Comparison of ENCODE assay signal across 16 cellular contexts in genomic region chrX:19599253-19599652, GRCh38.
DNase-seq lines count a peak whose midpoint lies in the region; ATAC-seq and TF ChIP-seq lines count a peak whose summit lies in the region.
"Had no signal": no experiment of that assay in that cellular context is flagged by ENCODE, and none has a peak within 500 bp of the region (broad histone marks: within the 10 kb centered on the region; RNA-seq: fewer than 3 reads in every experiment).

No MANE protein-coding gene starts in this region.

- H3K4me1 Mint-ChIP-seq in activated CD8-positive, alpha-beta memory T cell treated with anti-CD3 and anti-CD28 coated beads, Interleukin-2, amount 10 ng/mL, durations not matched to agents 7 days and 5 days, result peaks cover 43% of the 10 kb centered on the region
- H3K4me1 Mint-ChIP-seq in activated naive CD8-positive, alpha-beta T cell treated with anti-CD3 and anti-CD28 coated beads, Interleukin-2, amount 50 U/mL, for 24 hours, result peaks cover 20% of the 10 kb centered on the region
- H3K4me1 Mint-ChIP-seq in natural killer cell, result peaks cover 27 to 39% of the 10 kb centered on the region in 2 donors

- peak; percentile 30 for ATAC-seq in activated CD8-positive, alpha-beta memory T cell treated with anti-CD3 and anti-CD28 coated beads, Interleukin-2, amount 10 ng/mL, durations not matched to agents 7 days and 5 days
- ATAC-seq in DND-41 (ENCODE audit: insufficient read depth, low read depth) (no peak), natural killer cell (peak; percentile 88 to 94 (median 93)), HG03457 (IDR thresholded peaks at IDR 0.05; ENCODE audit: unreplicated experiment) (no peak)
- ATAC-seq in activated naive CD8-positive, alpha-beta T cell treated with anti-CD3 and anti-CD28 coated beads, Interleukin-2, amount 50 U/mL, for 24 hours, result peak; percentile 71
- ATAC-seq: GM12878 had no signal

- H2AFZ ChIP-seq in DND-41 (ENCODE audit: low read depth, low read length), result no peak overlapping the region

- H3K79me2 ChIP-seq in DND-41 (ENCODE audit: insufficient read depth, low read length), result no peaks in the 10 kb centered on the region

- no peak for TF ChIP-seq CTCF in DND-41 (IDR thresholded peaks at IDR 0.05; ENCODE audit: borderline replicate concordance, extremely low read depth, low read length, poor library complexity, severe bottlenecking)
- no peak for TF ChIP-seq CTCF in natural killer cell (IDR thresholded peaks at IDR 0.05)

- H3K27me3 Mint-ChIP-seq in activated CD8-positive, alpha-beta memory T cell treated with anti-CD3 and anti-CD28 coated beads, Interleukin-2, amount 10 ng/mL, durations not matched to agents 7 days and 5 days, result no peaks in the 10 kb centered on the region
- H3K27me3 Mint-ChIP-seq in activated naive CD8-positive, alpha-beta T cell treated with anti-CD3 and anti-CD28 coated beads, Interleukin-2, amount 50 U/mL, for 24 hours, result no peaks in the 10 kb centered on the region
- no peaks in the 10 kb centered on the region for H3K27me3 Mint-ChIP-seq in natural killer cell (ENCODE audit: low read depth in 2 of 2)

- 0 out of 2 replicates have a peak overlapping the region, but pooled peaks have one; percentile 3 for H3K27ac ChIP-seq in DND-41 (ENCODE audit: low read length)

- DNase-seq in activated CD8-positive, alpha-beta memory T cell treated with anti-CD3 and anti-CD28 coated beads, Interleukin-2, amount 10 ng/mL, durations not matched to agents 7 days and 5 days, result no peak
- no peak for DNase-seq in activated CD8-positive, alpha-beta memory T cell treated with anti-CD3 and anti-CD28 coated beads for 24 hours
- DNase-seq in DND-41 (no peak), natural killer cell (peak; percentile 24), midbrain (lab: John Stamatoyannopoulos, UW) (no peak), COLO829 (ENCODE audit: low spot score) (no peak)
- peak; percentile 4 for DNase-seq in activated naive CD8-positive, alpha-beta T cell treated with anti-CD3 and anti-CD28 coated beads, Interleukin-2, amount 50 U/mL, for 24 hours
- DNase-seq: DMS153, H9, NCI-H1436 treated with DMSO at 0.1 percent for 48 hours, NCI-H2081, NCI-H226, NCI-H526 treated with DMSO at 0.1 percent for 48 hours, SIG-M5 had no signal

- peaks cover 2% of the 10 kb centered on the region; the same call in 1 of the 2 replicates for H4K20me1 ChIP-seq in DND-41 (ENCODE audit: insufficient read depth, low read length)

- H3K4me2 ChIP-seq in DND-41 (ENCODE audit: insufficient read depth, low read length), result no peak overlapping the region

- peak overlapping the region; percentile 79 for H3K27ac Mint-ChIP-seq in activated CD8-positive, alpha-beta memory T cell treated with anti-CD3 and anti-CD28 coated beads, Interleukin-2, amount 10 ng/mL, durations not matched to agents 7 days and 5 days
- peak overlapping the region; percentile 82 for H3K27ac Mint-ChIP-seq in activated naive CD8-positive, alpha-beta T cell treated with anti-CD3 and anti-CD28 coated beads, Interleukin-2, amount 50 U/mL, for 24 hours
- H3K27ac Mint-ChIP-seq in natural killer cell, result peak overlapping the region; percentile 82 to 87
- H3K27ac Mint-ChIP-seq: H9 had no signal

- CTCF ChIA-PET in activated CD8-positive, alpha-beta memory T cell treated with anti-CD3 and anti-CD28 coated beads, Interleukin-2, amount 10 ng/mL, durations not matched to agents 7 days and 5 days (lab: Charles Lee), result no interaction called here

- no peaks in the 10 kb centered on the region for H3K27me3 ChIP-seq in DND-41 (ENCODE audit: insufficient read depth, low read length, poor library complexity)

- H3K9me3 ChIP-seq in DND-41 (ENCODE audit: insufficient read depth, low read length, severe bottlenecking), result no peaks in the 10 kb centered on the region

- H3K9me3 Mint-ChIP-seq in activated CD8-positive, alpha-beta memory T cell treated with anti-CD3 and anti-CD28 coated beads, Interleukin-2, amount 10 ng/mL, durations not matched to agents 7 days and 5 days (ENCODE audit: low read depth), result no peaks in the 10 kb centered on the region
- H3K9me3 Mint-ChIP-seq in activated naive CD8-positive, alpha-beta T cell treated with anti-CD3 and anti-CD28 coated beads, Interleukin-2, amount 50 U/mL, for 24 hours, result no peaks in the 10 kb centered on the region
- H3K9me3 Mint-ChIP-seq in natural killer cell, result no peaks in the 10 kb centered on the region

- peaks cover 16% of the 10 kb centered on the region; the same call in 1 of the 2 replicates for H3K36me3 ChIP-seq in DND-41 (ENCODE audit: insufficient read depth, low read length)

- no peak overlapping the region for H3K4me3 ChIP-seq in DND-41 (ENCODE audit: low read depth in 1 of 2, low read length in 2 of 2)
- H3K4me3 ChIP-seq: GM12878 had no signal

- no peak overlapping the region for H3K9ac ChIP-seq in DND-41 (ENCODE audit: low read depth, low read length)

- intact Hi-C loops in natural killer cell (cut with micrococcal nuclease), result loop anchor here (1.0 to 5.0 kb wide), 2 partner anchors 84 to 393 kb away; partner anchors contain the start of gene BCLAF3

- no peak overlapping the region for H3K4me3 Mint-ChIP-seq in activated CD8-positive, alpha-beta memory T cell treated with anti-CD3 and anti-CD28 coated beads, Interleukin-2, amount 10 ng/mL, durations not matched to agents 7 days and 5 days
- H3K4me3 Mint-ChIP-seq in activated naive CD8-positive, alpha-beta T cell treated with anti-CD3 and anti-CD28 coated beads, Interleukin-2, amount 50 U/mL, for 24 hours, result peak overlapping the region; percentile 34
- peak overlapping the region; percentile 71 for H3K4me3 Mint-ChIP-seq in natural killer cell
- H3K4me3 Mint-ChIP-seq: H9 had no signal

- no peaks in the 10 kb centered on the region for H3K4me1 ChIP-seq in DND-41 (ENCODE audit: insufficient read depth, low read length)

- peaks cover 31% of the 10 kb centered on the region for H3K36me3 Mint-ChIP-seq in activated CD8-positive, alpha-beta memory T cell treated with anti-CD3 and anti-CD28 coated beads, Interleukin-2, amount 10 ng/mL, durations not matched to agents 7 days and 5 days
- H3K36me3 Mint-ChIP-seq in activated naive CD8-positive, alpha-beta T cell treated with anti-CD3 and anti-CD28 coated beads, Interleukin-2, amount 50 U/mL, for 24 hours (ENCODE audit: low read depth), result peaks cover 14% of the 10 kb centered on the region
- no peaks in the 10 kb centered on the region for H3K36me3 Mint-ChIP-seq in natural killer cell

Comparison
In these comparisons a context has a peak if more than half of its experiments do, and no peak if none do; other contexts are left out.
1. ATAC-seq: peak in activated CD8-positive, alpha-beta memory T cell treated with anti-CD3 and anti-CD28 coated beads, Interleukin-2, amount 10 ng/mL, durations not matched to agents 7 days and 5 days (single experiment), activated naive CD8-positive, alpha-beta T cell treated with anti-CD3 and anti-CD28 coated beads, Interleukin-2, amount 50 U/mL, for 24 hours (single experiment) and natural killer cell (3 of 3); none in DND-41 (single experiment) and HG03457 (single experiment).
2. DNase-seq: peak in activated naive CD8-positive, alpha-beta T cell treated with anti-CD3 and anti-CD28 coated beads, Interleukin-2, amount 50 U/mL, for 24 hours (single experiment) and natural killer cell (single experiment); none in activated CD8-positive, alpha-beta memory T cell treated with anti-CD3 and anti-CD28 coated beads, Interleukin-2, amount 10 ng/mL, durations not matched to agents 7 days and 5 days (single experiment), activated CD8-positive, alpha-beta memory T cell treated with anti-CD3 and anti-CD28 coated beads for 24 hours (single experiment), DND-41 (single experiment), midbrain (single experiment) and COLO829 (single experiment).
3. Peak in every context shown above with its lines, with median percentiles within 50 percentile points of each other: H3K27ac Mint-ChIP-seq.